In the genomic region with DNA sequence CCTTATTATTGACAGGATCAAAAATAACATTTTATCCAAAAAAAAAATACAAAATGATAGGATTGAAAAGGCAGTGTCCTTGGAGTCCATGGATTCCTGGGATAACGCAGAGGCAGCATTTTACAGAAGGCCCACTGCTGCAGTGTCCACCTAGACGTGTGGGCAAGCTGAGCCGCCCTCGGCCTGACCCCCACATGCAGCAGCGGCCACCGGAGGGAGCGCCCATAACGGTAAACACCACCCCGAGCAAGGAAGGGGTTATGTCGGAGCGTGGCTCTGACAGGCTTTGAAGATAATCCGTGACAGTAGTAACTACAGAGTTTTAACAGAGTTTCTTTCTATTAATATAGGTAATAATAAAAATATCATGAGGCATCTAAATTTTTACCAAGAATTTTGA, we compare ENCODE assay signal across 29 cellular contexts.
"Had no signal": no experiment of that assay in that cellular context is flagged by ENCODE, and none has a peak within 500 bp of the region (broad histone marks: within the 10 kb centered on the region; RNA-seq: fewer than 3 reads in every experiment).

No MANE protein-coding gene starts in this region.

- H3K27me3 ChIP-seq: brain microvascular endothelial cell had no signal

- H3K4me3 Mint-ChIP-seq: activated CD4-positive, alpha-beta T cell treated with anti-CD3 and anti-CD28 coated beads, Interleukin-2, amount 10 ng/mL, durations not matched to agents 24 days and 14 days; activated CD8-positive, alpha-beta T cell treated with anti-CD3 and anti-CD28 coated beads, Interleukin-2, amount 10 ng/mL, durations not matched to agents 7 days and 5 days; activated naive CD4-positive, alpha-beta T cell treated with anti-CD3 and anti-CD28 coated beads, Interleukin-2, amount 10 ng/mL, durations not matched to agents 7 days and 5 days; activated naive CD8-positive, alpha-beta T cell; activated naive CD8-positive, alpha-beta T cell treated with anti-CD3 and anti-CD28 coated beads, Interleukin-2, amount 50 U/mL, for 24 hours; central memory CD8-positive, alpha-beta T cell had no signal

- H3K36me3 ChIP-seq: brain microvascular endothelial cell, WERI-Rb-1 had no signal

- H3K4me3 ChIP-seq: PC-9, SK-N-MC had no signal

- H3K9ac ChIP-seq: KMS-11 had no signal

- H2AFZ ChIP-seq: PC-9 had no signal

- H3K27ac ChIP-seq: KMS-11, PC-9, RWPE1, SK-N-MC, WERI-Rb-1 had no signal

- H3K27me3 Mint-ChIP-seq: central memory CD8-positive, alpha-beta T cell had no signal

- H3K4me2 ChIP-seq: KMS-11, PC-9 had no signal

- H3K27ac Mint-ChIP-seq: activated CD4-positive, alpha-beta T cell treated with anti-CD3 and anti-CD28 coated beads, Interleukin-2, amount 10 ng/mL, durations not matched to agents 24 days and 14 days; activated CD8-positive, alpha-beta T cell treated with anti-CD3 and anti-CD28 coated beads, Interleukin-2, amount 10 ng/mL, durations not matched to agents 7 days and 5 days; activated naive CD4-positive, alpha-beta T cell treated with anti-CD3 and anti-CD28 coated beads, Interleukin-2, amount 10 ng/mL, durations not matched to agents 7 days and 5 days; activated naive CD8-positive, alpha-beta T cell; activated naive CD8-positive, alpha-beta T cell treated with anti-CD3 and anti-CD28 coated beads, Interleukin-2, amount 50 U/mL, for 24 hours had no signal

- H3K9me3 Mint-ChIP-seq: activated naive CD8-positive, alpha-beta T cell treated with anti-CD3 and anti-CD28 coated beads, Interleukin-2, amount 50 U/mL, for 24 hours had no signal

- H3K4me1 Mint-ChIP-seq: activated CD4-positive, alpha-beta T cell treated with anti-CD3 and anti-CD28 coated beads, Interleukin-2, amount 10 ng/mL, durations not matched to agents 24 days and 14 days; activated naive CD4-positive, alpha-beta T cell treated with anti-CD3 and anti-CD28 coated beads, Interleukin-2, amount 10 ng/mL, durations not matched to agents 7 days and 5 days; central memory CD8-positive, alpha-beta T cell had no signal

- DNase-seq: activated CD4-positive, alpha-beta T cell treated with anti-CD3 and anti-CD28 coated beads, Interleukin-2, amount 10 ng/mL, durations not matched to agents 24 days and 14 days; activated CD4-positive, alpha-beta T cell treated with anti-CD3 and anti-CD28 coated beads, Interleukin-2, amount 50 U/mL, for 4 hours; activated CD4-positive, CD25-positive, alpha-beta regulatory T cell; activated CD8-positive, alpha-beta memory T cell treated with anti-CD3 and anti-CD28 coated beads, Interleukin-2, amount 50 U/mL, for 48 hours; activated CD8-positive, alpha-beta T cell treated with anti-CD3 and anti-CD28 coated beads, Interleukin-2, amount 10 ng/mL, durations not matched to agents 7 days and 5 days; activated effector memory CD4-positive, alpha-beta T cell treated with Interleukin-2 at 50 U/mL for 16 hours; activated naive CD4-positive, alpha-beta T cell treated with anti-CD3 and anti-CD28 coated beads, Interleukin-2, amount 10 ng/mL, durations not matched to agents 7 days and 5 days; activated naive CD8-positive, alpha-beta T cell treated with anti-CD3 and anti-CD28 coated beads, Interleukin-2, amount 50 U/mL, for 24 hours; activated T-cell treated with anti-CD3 and anti-CD28 coated beads, Interleukin-2, amount 50 U/mL, for 48 hours; anterior cingulate cortex; MM.1S; MV-4-11; NCI-H1092; NCI-H1436 treated with DMSO at 0.1 percent for 48 hours; NCI-H1694 treated with DMSO at 0.1 percent for 48 hours; NCI-H2029; NCI-H2107; NCI-H2171; NCI-H510A; NCI-H748 treated with DMSO at 0.1 percent for 48 hours; PC-9; T1000; WERI-Rb-1 had no signal

- H3K36me3 Mint-ChIP-seq: activated naive CD4-positive, alpha-beta T cell treated with anti-CD3 and anti-CD28 coated beads, Interleukin-2, amount 10 ng/mL, durations not matched to agents 7 days and 5 days; activated naive CD8-positive, alpha-beta T cell had no signal
